Comparison of ENCODE assay signal across 24 cellular contexts in the genomic region with DNA sequence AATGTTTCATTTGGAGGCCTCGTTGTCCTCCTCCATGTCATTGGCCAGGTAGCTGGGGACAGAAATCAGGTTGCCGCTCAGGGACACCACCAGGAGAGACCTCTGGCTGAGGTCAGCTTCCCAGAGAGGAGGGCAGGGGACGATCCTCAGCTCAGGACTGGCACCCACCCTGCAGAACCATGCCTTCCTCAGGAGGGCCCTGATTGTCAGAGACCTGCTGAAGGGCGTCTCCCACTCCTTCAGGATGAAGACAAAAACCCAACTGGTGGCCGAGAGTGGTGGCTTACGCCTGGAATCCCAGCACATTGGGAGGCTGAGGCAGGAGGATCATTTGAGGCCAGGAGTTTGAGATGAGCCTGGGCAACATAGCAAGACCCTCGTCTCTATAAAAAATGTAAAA. TPM values are rescaled to one million over a fixed set of nuclear protein-coding genes. Genes with fewer than 3 reads are reported as not detected.
A peak's percentile ranks its signal among the peaks of the same experiment; 100 is the strongest.
DNase-seq lines count a peak whose midpoint lies in the region; ATAC-seq and TF ChIP-seq lines count a peak whose summit lies in the region.
"Had no signal": no experiment of that assay in that cellular context is flagged by ENCODE, and none has a peak within 500 bp of the region (broad histone marks: within the 10 kb centered on the region; RNA-seq: fewer than 3 reads in every experiment).

No MANE protein-coding gene starts in this region.

- no peak overlapping the region for H2BK12ac ChIP-seq in mesenchymal stem cell (ENCODE audit: low read length in 2 of 2)
- H2BK12ac ChIP-seq in neuronal stem cell (ENCODE audit: low read length), result no peak overlapping the region

- H3K4me3 ChIP-seq in mesenchymal stem cell (ENCODE audit: insufficient read depth in 1 of 2, low read depth in 1 of 2, low read length in 2 of 2) (no peak overlapping the region), neuronal stem cell (ENCODE audit: low read length in 2 of 2) (no peak overlapping the region)
- H3K4me3 ChIP-seq: BLaER1, GM12878 had no signal

- H4K91ac ChIP-seq in mesenchymal stem cell (ENCODE audit: low read length) (no peak overlapping the region), neuronal stem cell (ENCODE audit: low read depth, low read length, poor library complexity) (no peak overlapping the region)

- POLR2A ChIA-PET in WTC11 (lab: Charles Lee), result no interaction called here

- CTCF ChIA-PET in WTC11 (lab: Charles Lee), result no interaction called here

- ATAC-seq in WTC11 (no peak), left cardiac atrium (no peak), GM18511 (IDR thresholded peaks at IDR 0.05; ENCODE audit: unreplicated experiment) (no peak)
- ATAC-seq: GM12878 had no signal

- no peak overlapping the region for H3K9ac ChIP-seq in mesenchymal stem cell (ENCODE audit: low read length)
- peak overlapping the region; percentile 60 for H3K9ac ChIP-seq in neuronal stem cell (ENCODE audit: low read depth, low read length, poor library complexity)
- H3K9ac ChIP-seq: BLaER1 had no signal

- no peak overlapping the region for H3K23ac ChIP-seq in mesenchymal stem cell (ENCODE audit: low read length in 2 of 2)
- H3K23ac ChIP-seq in neuronal stem cell (ENCODE audit: low read depth, low read length, poor library complexity), result no peak overlapping the region

- WGBS in mesenchymal stem cell, result 96% methylated on average over 7 of the region's 7 CpGs
- no CpG with 5 or more reads among the region's 7 CpGs for WGBS in neuronal stem cell (ENCODE audit: extremely low coverage in 2 of 2, insufficient read length in 2 of 2, insufficient replicate concordance in 1 of 2), 2 donors

- H3K4me2 ChIP-seq in mesenchymal stem cell (ENCODE audit: low read length, poor library complexity, severe bottlenecking) (no peak overlapping the region), neuronal stem cell (ENCODE audit: insufficient read depth, low read length, poor library complexity, severe bottlenecking) (no peak overlapping the region)
- H3K4me2 ChIP-seq: BLaER1 had no signal

- TF ChIP-seq CTCF in WTC11 (IDR thresholded peaks at IDR 0.05), result no peak

- H3K36me3 ChIP-seq in mesenchymal stem cell (ENCODE audit: control insufficient read depth in 1 of 2, insufficient read depth in 2 of 2, low read depth in 1 of 2, low read length in 2 of 2) (peaks cover 4 to 17% of the 10 kb centered on the region in 2 experiments), neuronal stem cell (replicated peaks in 1 of 2; ENCODE audit: control insufficient read depth in 2 of 2, insufficient read depth in 2 of 2, low read length in 2 of 2) (peaks cover 34 to 83% of the 10 kb centered on the region in 2 donors)

- no peak overlapping the region for H3K18ac ChIP-seq in mesenchymal stem cell (ENCODE audit: low read depth in 1 of 2, low read length in 2 of 2)
- no peak overlapping the region for H3K18ac ChIP-seq in neuronal stem cell (ENCODE audit: low read length)

- H3K14ac ChIP-seq in mesenchymal stem cell (ENCODE audit: low read length in 2 of 2) (no peak overlapping the region), neuronal stem cell (ENCODE audit: low read length) (peak overlapping the region; percentile 56)

- H3K9me3 ChIP-seq in mesenchymal stem cell (ENCODE audit: control insufficient read depth, low read length), result no peaks in the 10 kb centered on the region
- H3K9me3 ChIP-seq in neuronal stem cell (replicated peaks in 1 of 2; ENCODE audit: control insufficient read depth in 2 of 2, insufficient read depth in 1 of 2, low read depth in 1 of 2, low read length in 2 of 2), result peaks cover 0 to 11% of the 10 kb centered on the region in 2 donors
- H3K9me3 ChIP-seq: BE2C had no signal

- peaks cover 36% of the 10 kb centered on the region for H3K36me3 Mint-ChIP-seq in WTC11
- H3K36me3 Mint-ChIP-seq: CD4-positive, alpha-beta memory T cell; CD4-positive, CD25-positive, alpha-beta regulatory T cell had no signal

- no peak overlapping the region for H3K27ac Mint-ChIP-seq in WTC11
- H3K27ac Mint-ChIP-seq: CD4-positive, alpha-beta memory T cell; CD8-positive, alpha-beta memory T cell had no signal

- H2BK15ac ChIP-seq in mesenchymal stem cell (ENCODE audit: low read depth, poor library complexity, severe bottlenecking), result no peak overlapping the region
- no peak overlapping the region for H2BK15ac ChIP-seq in neuronal stem cell (ENCODE audit: low read length)

- peaks cover 4% of the 10 kb centered on the region for H3K4me1 Mint-ChIP-seq in WTC11
- H3K4me1 Mint-ChIP-seq: CD14-positive monocyte had no signal

- no peak overlapping the region for H2AFZ ChIP-seq in mesenchymal stem cell (ENCODE audit: low read depth, low read length)
- no peak overlapping the region for H2AFZ ChIP-seq in neuronal stem cell (ENCODE audit: low read length)

- H3K9me3 Mint-ChIP-seq in WTC11, result peaks cover 13% of the 10 kb centered on the region
- H3K9me3 Mint-ChIP-seq: CD8-positive, alpha-beta memory T cell had no signal

- H4K8ac ChIP-seq in mesenchymal stem cell (ENCODE audit: low read length) (peak overlapping the region; percentile 28), neuronal stem cell (ENCODE audit: low read depth, low read length) (no peak overlapping the region)

- H2BK120ac ChIP-seq in mesenchymal stem cell (ENCODE audit: low read depth, low read length), result no peak overlapping the region
- H2BK120ac ChIP-seq in neuronal stem cell (ENCODE audit: low read depth, low read length), result no peak overlapping the region

- H3K79me1 ChIP-seq in mesenchymal stem cell (replicated peaks; ENCODE audit: low read length, poor library complexity, severe bottlenecking) (peaks cover 48% of the 10 kb centered on the region), neuronal stem cell (ENCODE audit: low read depth, low read length) (peaks cover 9% of the 10 kb centered on the region)

- H3K4ac ChIP-seq in mesenchymal stem cell (ENCODE audit: low read depth in 1 of 2, low read length in 2 of 2), result no peak overlapping the region
- no peak overlapping the region for H3K4ac ChIP-seq in neuronal stem cell (ENCODE audit: low read length)

- H3K27me3 ChIP-seq in mesenchymal stem cell (ENCODE audit: control insufficient read depth in 1 of 2, insufficient read depth in 1 of 2, low read length in 2 of 2) (no peaks in the 10 kb centered on the region), neuronal stem cell (ENCODE audit: control insufficient read depth in 3 of 3, insufficient read depth in 3 of 3, low read depth in 1 of 3, low read length in 3 of 3) (no peaks in the 10 kb centered on the region)
- H3K27me3 ChIP-seq: BE2C, BLaER1 had no signal

- no peak overlapping the region for H3K27ac ChIP-seq in mesenchymal stem cell (ENCODE audit: low read length, poor library complexity, severe bottlenecking)
- no peak overlapping the region for H3K27ac ChIP-seq in neuronal stem cell (replicated peaks; ENCODE audit: low read length)
- H3K27ac ChIP-seq: BLaER1 had no signal

- no peaks in the 10 kb centered on the region for H3K27me3 Mint-ChIP-seq in WTC11 (ENCODE audit: low read depth)
- H3K27me3 Mint-ChIP-seq: CD4-positive, alpha-beta memory T cell; CD4-positive, CD25-positive, alpha-beta regulatory T cell; CD8-positive, alpha-beta memory T cell had no signal

- intact Hi-C loops in left cardiac atrium (cut with DNase I), result no loop called here

- H3K4me1 ChIP-seq in mesenchymal stem cell (ENCODE audit: control insufficient read depth, insufficient read depth, low read depth, low read length) (peaks cover 8% of the 10 kb centered on the region), neuronal stem cell (ENCODE audit: control insufficient read depth in 2 of 2, insufficient read depth in 1 of 2, low read depth in 1 of 2, low read length in 2 of 2) (no peaks in the 10 kb centered on the region)
- H3K4me1 ChIP-seq: BE2C had no signal

- no peak overlapping the region for H2AK5ac ChIP-seq in mesenchymal stem cell (ENCODE audit: low read length, severe bottlenecking)
- H2AK5ac ChIP-seq in neuronal stem cell (ENCODE audit: low read depth, low read length), result no peak overlapping the region

- DNase-seq in WTC11 (ENCODE audit: low spot score) (no peak), mesenchymal stem cell (no peak), neuronal stem cell (ENCODE audit: low spot score) (no peak), kidney glomerular epithelial cell (lab: John Stamatoyannopoulos, UW) (no peak), left cardiac atrium (no peak)
- DNase-seq: 8988T; ACHN; BE2C; C1 segment of cervical spinal cord; CD4-positive, alpha-beta memory T cell; CD4-positive, CD25-positive, alpha-beta regulatory T cell; CD8-positive, alpha-beta memory T cell; COR-L47; DMS 273 treated with DMSO at 0.1 percent for 48 hours; DMS153; DMS53; DMS79; DND-41; EL; GDM1 had no signal

- H2BK5ac ChIP-seq in mesenchymal stem cell (ENCODE audit: low read depth, low read length, poor library complexity, severe bottlenecking), result no peak overlapping the region
- H2BK5ac ChIP-seq in neuronal stem cell (ENCODE audit: low read length), result no peak overlapping the region

- no peak overlapping the region for H3K4me3 Mint-ChIP-seq in WTC11
- H3K4me3 Mint-ChIP-seq: CD14-positive monocyte; CD4-positive, alpha-beta memory T cell; CD4-positive, CD25-positive, alpha-beta regulatory T cell; CD8-positive, alpha-beta memory T cell had no signal

TF ChIP-seq in WTC11, 78 proteins besides CTCF, POLR2A, EP300 and RAD21 (continues in another document):
- TF ChIP-seq SMAD3 (CRISPR knock-in tag; IDR thresholded peaks at IDR 0.05; ENCODE audit: borderline replicate concordance) (no peak), ZNF121 (CRISPR knock-in tag; IDR thresholded peaks at IDR 0.05) (peak; percentile 71), ZNF396 (CRISPR knock-in tag; IDR thresholded peaks at IDR 0.05; ENCODE audit: borderline replicate concordance) (no peak)

RNA-seq across cellular contexts. Expression of a gene that starts 19.5 kb away (rescaled TPM):
- total RNA-seq in WTC11 (2021) (70.3 to 90.4 TPM (median 70.5 TPM) in 3 replicates), left cardiac atrium (1 to 10 TPM; 1.3 to 2.5 TPM)
- polyA plus RNA-seq in mesenchymal stem cell (2013, experiment 1 of 2), result 14.2 TPM
- polyA plus RNA-seq in mesenchymal stem cell (2013, experiment 2 of 2), result 21.3 TPM
- polyA plus RNA-seq in neuronal stem cell (2013, experiment 1 of 2), result 105 TPM
- 106 TPM for polyA plus RNA-seq in neuronal stem cell (2013, experiment 2 of 2)

RNA-seq across cellular contexts. Expression of a gene that starts 20.1 kb away (rescaled TPM):
- 80.0 to 91.6 TPM (median 81.8 TPM) in 3 replicates for total RNA-seq in WTC11 (2021)
- 112 TPM for polyA plus RNA-seq in mesenchymal stem cell (2013, experiment 1 of 2)
- polyA plus RNA-seq in mesenchymal stem cell (2013, experiment 2 of 2), result 114 TPM
- 304 TPM for polyA plus RNA-seq in neuronal stem cell (2013, experiment 1 of 2)
- polyA plus RNA-seq in neuronal stem cell (2013, experiment 2 of 2), result 306 TPM
- total RNA-seq in left cardiac atrium, result 10 to 100 TPM; 23.0 to 29.8 TPM

RNA-seq across cellular contexts. Expression of a gene that starts 34.8 kb away (rescaled TPM):
- 16.2 to 18.7 TPM (median 18.5 TPM) in 3 replicates for total RNA-seq in WTC11 (2021)
- 11.0 TPM for polyA plus RNA-seq in mesenchymal stem cell (2013, experiment 1 of 2)
- 11.1 TPM for polyA plus RNA-seq in mesenchymal stem cell (2013, experiment 2 of 2)
- polyA plus RNA-seq in neuronal stem cell (2013, experiment 1 of 2), result 9.7 TPM
- 9.5 TPM for polyA plus RNA-seq in neuronal stem cell (2013, experiment 2 of 2)
- total RNA-seq in left cardiac atrium, result 1 to 10 TPM; 8.4 to 8.9 TPM

RNA-seq across cellular contexts. Expression of a gene that starts 45.2 kb away (rescaled TPM):
- total RNA-seq in WTC11 (2021) (6.0 to 7.1 TPM (median 6.4 TPM) in 3 replicates), left cardiac atrium (1 to 10 TPM; 2.0 to 4.3 TPM)
- 2.2 TPM for polyA plus RNA-seq in mesenchymal stem cell (2013, experiment 1 of 2)
- 2.3 TPM for polyA plus RNA-seq in mesenchymal stem cell (2013, experiment 2 of 2)
- polyA plus RNA-seq in neuronal stem cell (2013, experiment 1 of 2), result 9.7 TPM
- 10.0 TPM for polyA plus RNA-seq in neuronal stem cell (2013, experiment 2 of 2)

Comparison
In these comparisons a context has a peak if more than half of its experiments do, and no peak if none do; other contexts are left out.
1. RNA of a gene that starts 19.5 kb away (total RNA-seq): 70.3 to 90.4 TPM in WTC11; 1.3 to 2.5 TPM in left cardiac atrium; every median in the first group is over 10 times any median in the second.